In genomic region chr7:113730309-113730955, GRCh38 we compare ENCODE assay signal across 14 cellular contexts.
DNase-seq lines count a peak whose midpoint lies in the region; ATAC-seq and TF ChIP-seq lines count a peak whose summit lies in the region.
"Had no signal": no experiment of that assay in that cellular context is flagged by ENCODE, and none has a peak within 500 bp of the region (broad histone marks: within the 10 kb centered on the region; RNA-seq: fewer than 3 reads in every experiment).

No MANE protein-coding gene starts in this region.

- no peaks in the 10 kb centered on the region for H3K27me3 Mint-ChIP-seq in WTC11 (ENCODE audit: low read depth)
- H3K27me3 Mint-ChIP-seq: central memory CD8-positive, alpha-beta T cell had no signal

- H3K9me3 Mint-ChIP-seq in WTC11, result no peaks in the 10 kb centered on the region
- H3K9me3 Mint-ChIP-seq: activated T-cell treated with anti-CD3 and anti-CD28 coated beads, Interleukin-2, amount 50 U/mL, for 4 hours had no signal

- ATAC-seq in WTC11, result no peak
- ATAC-seq: activated T-cell treated with anti-CD3 and anti-CD28 coated beads, Interleukin-2, amount 50 U/mL, for 4 hours; left ventricle myocardium superior had no signal

- no peak for TF ChIP-seq CTCF in WTC11 (IDR thresholded peaks at IDR 0.05)

- no peak overlapping the region for H3K27ac Mint-ChIP-seq in WTC11

- peak; percentile 2 for DNase-seq in AG08395 (ENCODE audit: low spot score)
- DNase-seq in HT1080 (ENCODE audit: low read depth), result peak; percentile 88
- peak; percentile 62 for DNase-seq in astrocyte of the hippocampus (ENCODE audit: low read depth, low spot score)
- DNase-seq in iris pigment epithelial cell (ENCODE audit: low read depth), result peak; percentile 78
- DNase-seq in GDM1 (lab: John Stamatoyannopoulos, UW), result no peak
- DNase-seq in WTC11 (ENCODE audit: low spot score), result no peak
- no peak for DNase-seq in islet precursor cell
- no peak for DNase-seq in NCI-H774 (lab: John Stamatoyannopoulos, UW)
- DNase-seq: activated T-cell treated with anti-CD3 and anti-CD28 coated beads, Interleukin-2, amount 50 U/mL, for 4 hours; left ventricle myocardium superior; NCI-H1436 treated with DMSO at 0.1 percent for 48 hours; NCI-H748 treated with DMSO at 0.1 percent for 48 hours; stimulated activated CD4-positive, alpha-beta T cell treated with anti-CD3 and anti-CD28 coated beads, Interleukin-15, amount 100 ng/mL, for 24 hours had no signal

- CTCF ChIA-PET in WTC11 (lab: Charles Lee), result interaction anchor here (1.0 kb wide), 1 partner anchor 20 kb away, joined by 3 read pairs; no protein-coding TSS in a partner anchor

- no peak overlapping the region for H3K4me3 Mint-ChIP-seq in WTC11
- H3K4me3 Mint-ChIP-seq: activated T-cell treated with anti-CD3 and anti-CD28 coated beads, Interleukin-2, amount 50 U/mL, for 4 hours; central memory CD8-positive, alpha-beta T cell had no signal

- no peaks in the 10 kb centered on the region for H3K36me3 Mint-ChIP-seq in WTC11

- POLR2A ChIA-PET in WTC11 (lab: Charles Lee), result no interaction called here

- H3K4me1 Mint-ChIP-seq in WTC11, result no peaks in the 10 kb centered on the region
- H3K4me1 Mint-ChIP-seq: central memory CD8-positive, alpha-beta T cell had no signal

TF ChIP-seq in WTC11, 78 proteins besides CTCF, POLR2A, EP300 and RAD21:
- no peak for TF ChIP-seq ZNF396 (CRISPR knock-in tag; IDR thresholded peaks at IDR 0.05; ENCODE audit: borderline replicate concordance)
- TF ChIP-seq, protein P1, sequence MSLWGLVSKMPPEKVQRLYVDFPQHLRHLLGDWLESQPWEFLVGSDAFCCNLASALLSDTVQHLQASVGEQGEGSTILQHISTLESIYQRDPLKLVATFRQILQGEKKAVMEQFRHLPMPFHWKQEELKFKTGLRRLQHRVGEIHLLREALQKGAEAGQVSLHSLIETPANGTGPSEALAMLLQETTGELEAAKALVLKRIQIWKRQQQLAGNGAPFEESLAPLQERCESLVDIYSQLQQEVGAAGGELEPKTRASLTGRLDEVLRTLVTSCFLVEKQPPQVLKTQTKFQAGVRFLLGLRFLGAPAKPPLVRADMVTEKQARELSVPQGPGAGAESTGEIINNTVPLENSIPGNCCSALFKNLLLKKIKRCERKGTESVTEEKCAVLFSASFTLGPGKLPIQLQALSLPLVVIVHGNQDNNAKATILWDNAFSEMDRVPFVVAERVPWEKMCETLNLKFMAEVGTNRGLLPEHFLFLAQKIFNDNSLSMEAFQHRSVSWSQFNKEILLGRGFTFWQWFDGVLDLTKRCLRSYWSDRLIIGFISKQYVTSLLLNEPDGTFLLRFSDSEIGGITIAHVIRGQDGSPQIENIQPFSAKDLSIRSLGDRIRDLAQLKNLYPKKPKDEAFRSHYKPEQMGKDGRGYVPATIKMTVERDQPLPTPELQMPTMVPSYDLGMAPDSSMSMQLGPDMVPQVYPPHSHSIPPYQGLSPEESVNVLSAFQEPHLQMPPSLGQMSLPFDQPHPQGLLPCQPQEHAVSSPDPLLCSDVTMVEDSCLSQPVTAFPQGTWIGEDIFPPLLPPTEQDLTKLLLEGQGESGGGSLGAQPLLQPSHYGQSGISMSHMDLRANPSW (CRISPR knock-in tag; conservative IDR thresholded peaks at IDR 0.05; ENCODE audit: low read depth), result no peak
- TF ChIP-seq, protein P2, sequence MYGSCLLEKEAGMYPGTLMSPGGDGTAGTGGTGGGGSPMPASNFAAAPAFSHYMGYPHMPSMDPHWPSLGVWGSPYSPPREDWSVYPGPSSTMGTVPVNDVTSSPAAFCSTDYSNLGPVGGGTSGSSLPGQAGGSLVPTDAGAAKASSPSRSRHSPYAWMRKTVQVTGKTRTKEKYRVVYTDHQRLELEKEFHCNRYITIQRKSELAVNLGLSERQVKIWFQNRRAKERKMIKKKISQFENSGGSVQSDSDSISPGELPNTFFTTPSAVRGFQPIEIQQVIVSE (CRISPR knock-in tag; IDR thresholded peaks at IDR 0.05; ENCODE audit: borderline replicate concordance), result no peak
- TF ChIP-seq, protein P3, sequence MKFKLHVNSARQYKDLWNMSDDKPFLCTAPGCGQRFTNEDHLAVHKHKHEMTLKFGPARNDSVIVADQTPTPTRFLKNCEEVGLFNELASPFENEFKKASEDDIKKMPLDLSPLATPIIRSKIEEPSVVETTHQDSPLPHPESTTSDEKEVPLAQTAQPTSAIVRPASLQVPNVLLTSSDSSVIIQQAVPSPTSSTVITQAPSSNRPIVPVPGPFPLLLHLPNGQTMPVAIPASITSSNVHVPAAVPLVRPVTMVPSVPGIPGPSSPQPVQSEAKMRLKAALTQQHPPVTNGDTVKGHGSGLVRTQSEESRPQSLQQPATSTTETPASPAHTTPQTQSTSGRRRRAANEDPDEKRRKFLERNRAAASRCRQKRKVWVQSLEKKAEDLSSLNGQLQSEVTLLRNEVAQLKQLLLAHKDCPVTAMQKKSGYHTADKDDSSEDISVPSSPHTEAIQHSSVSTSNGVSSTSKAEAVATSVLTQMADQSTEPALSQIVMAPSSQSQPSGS (CRISPR knock-in tag; IDR thresholded peaks at IDR 0.05; ENCODE audit: borderline replicate concordance, low read depth), result no peak
- no peak for TF ChIP-seq PREB (CRISPR knock-in tag; IDR thresholded peaks at IDR 0.05; ENCODE audit: borderline replicate concordance)
- no peak for TF ChIP-seq ZNF263 (CRISPR knock-in tag; IDR thresholded peaks at IDR 0.05; ENCODE audit: low read depth)
- TF ChIP-seq, protein P4, sequence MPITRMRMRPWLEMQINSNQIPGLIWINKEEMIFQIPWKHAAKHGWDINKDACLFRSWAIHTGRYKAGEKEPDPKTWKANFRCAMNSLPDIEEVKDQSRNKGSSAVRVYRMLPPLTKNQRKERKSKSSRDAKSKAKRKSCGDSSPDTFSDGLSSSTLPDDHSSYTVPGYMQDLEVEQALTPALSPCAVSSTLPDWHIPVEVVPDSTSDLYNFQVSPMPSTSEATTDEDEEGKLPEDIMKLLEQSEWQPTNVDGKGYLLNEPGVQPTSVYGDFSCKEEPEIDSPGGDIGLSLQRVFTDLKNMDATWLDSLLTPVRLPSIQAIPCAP (CRISPR knock-in tag; IDR thresholded peaks at IDR 0.05), result no peak

Comparison
In these comparisons a context has a peak if more than half of its experiments do, and no peak if none do; other contexts are left out.
1. DNase-seq: peak in AG08395 (single experiment), HT1080 (single experiment), astrocyte of the hippocampus (single experiment) and iris pigment epithelial cell (single experiment); none in GDM1 (single experiment), WTC11 (single experiment), islet precursor cell (single experiment) and NCI-H774 (single experiment).